In genomic region chr18:9260388-9261380, GRCh38 we compare ENCODE assay signal across 1 cellular context.
TF ChIP-seq lines count a peak whose summit lies in the region.

No MANE protein-coding gene starts in this region.

TF ChIP-seq in GM23338, 12 proteins besides CTCF, POLR2A, EP300 and RAD21:
- no peak for TF ChIP-seq REST (IDR thresholded peaks at IDR 0.05; ENCODE audit: unreplicated experiment)
- no peak for TF ChIP-seq EZH2phosphoT487 (IDR thresholded peaks at IDR 0.05; ENCODE audit: unreplicated experiment)
- no peak for TF ChIP-seq ZNF331 (CRISPR knock-in tag; IDR thresholded peaks at IDR 0.05; ENCODE audit: low read depth)
- TF ChIP-seq STAT1 (IDR thresholded peaks at IDR 0.05; ENCODE audit: unreplicated experiment) = no peak
- TF ChIP-seq JUNB (IDR thresholded peaks at IDR 0.05; ENCODE audit: unreplicated experiment) = no peak
- TF ChIP-seq POLR2AphosphoS5 (IDR thresholded peaks at IDR 0.05; ENCODE audit: low read depth) = no peak
- no peak for TF ChIP-seq NANOG (IDR thresholded peaks at IDR 0.05; ENCODE audit: borderline replicate concordance)
- no peak for TF ChIP-seq ZNF114 (CRISPR knock-in tag; IDR thresholded peaks at IDR 0.05)
- TF ChIP-seq EZH2 (IDR thresholded peaks at IDR 0.05; ENCODE audit: low read depth, unreplicated experiment) = no peak
- TF ChIP-seq CREB1 (CRISPR knock-in tag; IDR thresholded peaks at IDR 0.05; ENCODE audit: low read depth) = no peak
- TF ChIP-seq ZNF462 (CRISPR knock-in tag; IDR thresholded peaks at IDR 0.05) = no peak
- no peak for TF ChIP-seq ETS1 (IDR thresholded peaks at IDR 0.05)
